8 cellular contexts compared by ENCODE assay signal in the genomic region with DNA sequence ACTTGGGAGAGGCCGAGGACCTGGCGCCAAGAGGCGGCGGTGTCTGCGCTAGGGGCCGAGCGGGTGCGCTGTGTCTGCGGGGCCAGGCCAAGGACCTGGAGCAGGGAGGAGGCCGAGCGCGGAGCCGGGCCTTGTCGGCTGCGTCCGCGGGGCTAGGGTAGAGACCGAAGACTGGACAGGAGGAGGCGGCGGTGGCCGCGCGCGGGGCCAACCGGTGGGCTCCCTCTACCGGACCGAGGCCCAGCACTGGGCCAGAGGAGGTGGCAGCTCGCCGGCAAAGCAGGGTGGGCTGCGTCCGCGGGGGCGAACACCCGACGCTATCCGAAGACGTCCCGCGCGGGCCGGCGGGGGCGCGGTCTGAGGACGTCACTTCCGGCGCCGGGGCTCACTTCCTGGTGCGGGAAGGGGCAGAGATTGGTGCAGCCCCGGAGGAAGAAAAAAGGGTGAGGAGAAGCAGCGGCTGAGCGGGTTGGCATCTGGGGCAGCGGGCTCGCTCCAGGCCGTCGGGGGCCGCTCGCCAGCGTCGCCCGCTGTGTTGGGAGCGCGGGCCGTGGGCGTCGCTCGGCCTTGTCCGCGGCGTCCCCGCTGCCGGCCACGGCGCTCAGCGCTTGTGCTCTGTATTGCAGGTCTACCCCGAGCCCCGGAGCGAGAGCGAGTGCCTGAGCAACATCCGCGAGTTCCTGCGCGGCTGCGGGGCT. TPM values are rescaled to one million over a fixed set of nuclear protein-coding genes. Genes with fewer than 3 reads are reported as not detected.
DNase-seq lines count a peak whose midpoint lies in the region; ATAC-seq and TF ChIP-seq lines count a peak whose summit lies in the region.

No MANE protein-coding gene starts in this region.

- peaks cover 65% of the 10 kb centered on the region for H3K4me1 Mint-ChIP-seq in chondrocyte (ENCODE audit: low read depth)

- peak overlapping the region; percentile 94 for H3K27ac Mint-ChIP-seq in chondrocyte (ENCODE audit: unreplicated experiment)

- DNase-seq in Ammon's horn (ENCODE audit: low spot score) (peak; percentile 93), NCI-H460 (ENCODE audit: extremely low read depth, low read depth) (peak; percentile 73), chondrocyte (ENCODE audit: low spot score) (peak; percentile 97), kidney tubule cell (ENCODE audit: low spot score) (peak; percentile 91)
- peak; percentile 89 to 90 for DNase-seq in activated CD4-positive, alpha-beta T cell treated with anti-CD3 and anti-CD28 coated beads for 24 hours (ENCODE audit: low read depth in 2 of 2)
- DNase-seq in stimulated activated CD4-positive, alpha-beta T cell treated with anti-CD3 and anti-CD28 coated beads, Interleukin-1b, Interleukin-23, amount 100 ng/mL, for 1 hour (ENCODE audit: low read depth in 2 of 2): peak; percentile 72 to 96

- peak overlapping the region; percentile 90 for H3K4me3 Mint-ChIP-seq in chondrocyte (ENCODE audit: unreplicated experiment)

- peak; percentile 53 for TF ChIP-seq CTCF in chondrocyte (IDR thresholded peaks at IDR 0.05)

- peaks cover 2% of the 10 kb centered on the region for H3K36me3 Mint-ChIP-seq in chondrocyte (ENCODE audit: low read depth)

- no peaks in the 10 kb centered on the region for H3K27me3 Mint-ChIP-seq in chondrocyte (ENCODE audit: low read depth)

- H3K9me3 Mint-ChIP-seq in chondrocyte (ENCODE audit: low read depth): no peaks in the 10 kb centered on the region

- peak; percentile 78 for ATAC-seq in GM19043 (IDR thresholded peaks at IDR 0.05; ENCODE audit: low read depth, unreplicated experiment)
- peak; percentile 90 for ATAC-seq in HG03354 (IDR thresholded peaks at IDR 0.05; ENCODE audit: poor library complexity, severe bottlenecking, unreplicated experiment)

RNA-seq across cellular contexts. Expression of a gene that starts 38.3 kb away (rescaled TPM):
- 16.2 and 17.9 TPM in 2 replicates for total RNA-seq in NCI-H460 (2014; rRNA removed; shearing (Covaris generic))
- 15.7 and 17.4 TPM in 2 replicates for polyA plus RNA-seq in NCI-H460 (2014; cell fraction: nucleus; rRNA removed)
- total RNA-seq in chondrocyte: 96.8 to 138 TPM (median 137 TPM) in 3 replicates

Comparison
In these comparisons a context has a peak if more than half of its experiments do, and no peak if none do; other contexts are left out.
1. Peak in every context shown above with its lines: DNase-seq and ATAC-seq.